ENCODE assay signal across 26 cellular contexts in genomic region chr18:731185-731584, GRCh38. TPM values are rescaled to one million over a fixed set of nuclear protein-coding genes. Genes with fewer than 3 reads are reported as not detected.
DNase-seq lines count a peak whose midpoint lies in the region; ATAC-seq lines count a peak whose summit lies in the region.
"Had no signal": no experiment of that assay in that cellular context is flagged by ENCODE, and none has a peak within 500 bp of the region (broad histone marks: within the 10 kb centered on the region; RNA-seq: fewer than 3 reads in every experiment).

No MANE protein-coding gene starts in this region.

- in situ Hi-C loops in GM23248 (cut with MboI): no loop called here

- H3K4me1 ChIP-seq in GM23248 (ENCODE audit: insufficient read depth): peaks cover 11% of the 10 kb centered on the region
- H3K4me1 ChIP-seq: esophagus muscularis mucosa, right atrium auricular region, spleen had no signal

- H3K36me3 Mint-ChIP-seq in natural killer cell treated with Interleukin-12 subunit alpha and Interleukin-12 subunit beta and Interleukin-15 and Interleukin-18, amount 100 ng/mL, for 72 hours: peaks cover 9% of the 10 kb centered on the region
- H3K36me3 Mint-ChIP-seq: CD14-positive monocyte; stimulated activated naive B cell treated with anti-CD40 and anti-IgM and Interleukin-4, amounts not matched to agents 10 μg/mL and 1 μg/mL and 100 μg/mL, for 72 hours had no signal

- H3K9ac ChIP-seq in GM23248: no peak overlapping the region

- no peaks in the 10 kb centered on the region for H3K9me3 Mint-ChIP-seq in natural killer cell treated with Interleukin-12 subunit alpha and Interleukin-12 subunit beta and Interleukin-15 and Interleukin-18, amount 100 ng/mL, for 72 hours
- H3K9me3 Mint-ChIP-seq: nephron; stimulated activated naive B cell treated with anti-CD40 and anti-IgM and Interleukin-4, amounts not matched to agents 10 μg/mL and 1 μg/mL and 100 μg/mL, for 72 hours had no signal

- 0 out of 2 replicates have a peak overlapping the region, but pooled peaks have one; percentile 14 for H3K27ac ChIP-seq in GM23248
- H3K27ac ChIP-seq: brain microvascular endothelial cell, esophagus muscularis mucosa, ovary, right atrium auricular region, spleen had no signal

- H3K4me3 ChIP-seq in GM23248: no peak overlapping the region
- H3K4me3 ChIP-seq: esophagus muscularis mucosa, ovary, right atrium auricular region, spleen had no signal

- peak overlapping the region; percentile 54 to 64 for H3K27ac Mint-ChIP-seq in natural killer cell treated with Interleukin-12 subunit alpha and Interleukin-12 subunit beta and Interleukin-15 and Interleukin-18, amount 100 ng/mL, for 72 hours
- H3K27ac Mint-ChIP-seq: activated CD4-positive, alpha-beta T cell treated with anti-CD3 and anti-CD28 coated beads for 36 hours; CD14-positive monocyte; nephron; stimulated activated naive B cell treated with anti-CD40 and anti-IgM and Interleukin-4, amounts not matched to agents 10 μg/mL and 1 μg/mL and 100 μg/mL, for 72 hours had no signal

- no peak overlapping the region for H3K4me2 ChIP-seq in GM23248 (ENCODE audit: unreplicated experiment)

- peak overlapping the region; percentile 0 for H3K4me3 Mint-ChIP-seq in natural killer cell treated with Interleukin-12 subunit alpha and Interleukin-12 subunit beta and Interleukin-15 and Interleukin-18, amount 100 ng/mL, for 72 hours
- H3K4me3 Mint-ChIP-seq: activated CD4-positive, alpha-beta T cell treated with anti-CD3 and anti-CD28 coated beads for 36 hours; CD14-positive monocyte; nephron; stimulated activated naive B cell treated with anti-CD40 and anti-IgM and Interleukin-4, amounts not matched to agents 10 μg/mL and 1 μg/mL and 100 μg/mL, for 72 hours had no signal

- no peaks in the 10 kb centered on the region for H3F3A ChIP-seq in GM23248 (ENCODE audit: insufficient read depth)

- H4K20me1 ChIP-seq in GM23248 (ENCODE audit: insufficient read depth): no peaks in the 10 kb centered on the region

- H3K9me3 ChIP-seq in GM23248 (ENCODE audit: low read depth): no peaks in the 10 kb centered on the region
- H3K9me3 ChIP-seq: esophagus muscularis mucosa, ovary, right atrium auricular region, spleen had no signal

- ATAC-seq in natural killer cell treated with Interleukin-12 subunit alpha and Interleukin-12 subunit beta and Interleukin-15 and Interleukin-18, amount 100 ng/mL, for 72 hours: no peak
- no peak for ATAC-seq in GM21515 (IDR thresholded peaks at IDR 0.05; ENCODE audit: unreplicated experiment)
- ATAC-seq: activated CD4-positive, alpha-beta T cell treated with anti-CD3 and anti-CD28 coated beads for 36 hours; Right ventricle myocardium inferior; stimulated activated naive B cell treated with anti-CD40 and anti-IgM and Interleukin-4, amounts not matched to agents 10 μg/mL and 1 μg/mL and 100 μg/mL, for 72 hours had no signal

- H3K79me2 ChIP-seq in GM23248 (ENCODE audit: insufficient read depth): no peaks in the 10 kb centered on the region

- no peak overlapping the region for H2AFZ ChIP-seq in GM23248

- DNase-seq in GM23248 (peak; percentile 45), OCI-M1 (lab: John Stamatoyannopoulos, UW) (peak; percentile 18), amniotic epithelial cell (ENCODE audit: low read depth) (peak; percentile 18), T-helper 9 cell (no peak)
- no peak for DNase-seq in natural killer cell treated with Interleukin-12 subunit alpha and Interleukin-12 subunit beta and Interleukin-15 and Interleukin-18, amount 100 ng/mL, for 72 hours (ENCODE audit: low spot score)
- no peak for DNase-seq in stimulated activated CD4-positive, alpha-beta T cell treated with anti-CD3 and anti-CD28 coated beads, Interleukin-4, amount 100 ng/mL, for 24 hours
- DNase-seq: activated CD4-positive, alpha-beta T cell treated with anti-CD3 and anti-CD28 coated beads for 36 hours; brain microvascular endothelial cell; effector CD4-positive, alpha-beta T cell; islet precursor cell; KBM-7; midbrain; MM.1S; NCI-H1417; NCI-H2081 treated with DMSO at 0.1 percent for 48 hours; NCI-H446; ovary; spleen; stimulated activated CD4-positive, alpha-beta T cell treated with anti-CD3 and anti-CD28 coated beads, Interleukin-2, amount 100 ng/mL, for 48 hours; stimulated activated naive B cell treated with anti-CD40 and anti-IgM and Interleukin-4, amounts not matched to agents 10 μg/mL and 1 μg/mL and 100 μg/mL, for 72 hours had no signal

- H3K4me1 Mint-ChIP-seq in natural killer cell treated with Interleukin-12 subunit alpha and Interleukin-12 subunit beta and Interleukin-15 and Interleukin-18, amount 100 ng/mL, for 72 hours (ENCODE audit: low read depth in 2 of 2): peaks cover 7 to 9% of the 10 kb centered on the region in 2 donors
- H3K4me1 Mint-ChIP-seq: CD14-positive monocyte; nephron; stimulated activated naive B cell treated with anti-CD40 and anti-IgM and Interleukin-4, amounts not matched to agents 10 μg/mL and 1 μg/mL and 100 μg/mL, for 72 hours had no signal

- H3K36me3 ChIP-seq in GM23248 (ENCODE audit: low read depth): peaks cover 3% of the 10 kb centered on the region
- H3K36me3 ChIP-seq: ovary had no signal

- H3K27me3 ChIP-seq in GM23248 (replicated peaks; ENCODE audit: insufficient read depth): no peaks in the 10 kb centered on the region
- H3K27me3 ChIP-seq: brain microvascular endothelial cell, esophagus muscularis mucosa, ovary, right atrium auricular region, spleen had no signal

- no peaks in the 10 kb centered on the region for H3K27me3 Mint-ChIP-seq in natural killer cell treated with Interleukin-12 subunit alpha and Interleukin-12 subunit beta and Interleukin-15 and Interleukin-18, amount 100 ng/mL, for 72 hours
- H3K27me3 Mint-ChIP-seq: activated CD4-positive, alpha-beta T cell treated with anti-CD3 and anti-CD28 coated beads for 36 hours had no signal

- no peaks in the 10 kb centered on the region for H3K9me2 ChIP-seq in GM23248 (ENCODE audit: insufficient read depth)

RNA-seq across cellular contexts. Expression of gene ENOSF1, which starts 18.8 kb away (rescaled TPM):
- total RNA-seq in GM23248 (2014; rRNA removed; shearing (Covaris generic)): 17.5 and 24.3 TPM in 2 replicates
- polyA plus RNA-seq in GM23248 (2016; fragmentation: Nextera tagmentation; extraction: Ambion mirVana): 18.0 and 20.0 TPM in 2 replicates
- 100 to 1,000 TPM in 1 of 2 donors, 10 to 100 TPM in 1; 48.7 to 187 TPM for total RNA-seq in natural killer cell treated with Interleukin-12 subunit alpha and Interleukin-12 subunit beta and Interleukin-15 and Interleukin-18, amount 100 ng/mL, for 72 hours

Comparison
In these comparisons a context has a peak if more than half of its experiments do, and no peak if none do; other contexts are left out.
1. DNase-seq: peak in GM23248 (single experiment), OCI-M1 (single experiment) and amniotic epithelial cell (single experiment); none in natural killer cell treated with Interleukin-12 subunit alpha and Interleukin-12 subunit beta and Interleukin-15 and Interleukin-18, amount 100 ng/mL, for 72 hours (single experiment), stimulated activated CD4-positive, alpha-beta T cell treated with anti-CD3 and anti-CD28 coated beads, Interleukin-4, amount 100 ng/mL, for 24 hours (single experiment) and T-helper 9 cell (single experiment).